ENCODE assay signal across 12 cellular contexts in the genomic region with DNA sequence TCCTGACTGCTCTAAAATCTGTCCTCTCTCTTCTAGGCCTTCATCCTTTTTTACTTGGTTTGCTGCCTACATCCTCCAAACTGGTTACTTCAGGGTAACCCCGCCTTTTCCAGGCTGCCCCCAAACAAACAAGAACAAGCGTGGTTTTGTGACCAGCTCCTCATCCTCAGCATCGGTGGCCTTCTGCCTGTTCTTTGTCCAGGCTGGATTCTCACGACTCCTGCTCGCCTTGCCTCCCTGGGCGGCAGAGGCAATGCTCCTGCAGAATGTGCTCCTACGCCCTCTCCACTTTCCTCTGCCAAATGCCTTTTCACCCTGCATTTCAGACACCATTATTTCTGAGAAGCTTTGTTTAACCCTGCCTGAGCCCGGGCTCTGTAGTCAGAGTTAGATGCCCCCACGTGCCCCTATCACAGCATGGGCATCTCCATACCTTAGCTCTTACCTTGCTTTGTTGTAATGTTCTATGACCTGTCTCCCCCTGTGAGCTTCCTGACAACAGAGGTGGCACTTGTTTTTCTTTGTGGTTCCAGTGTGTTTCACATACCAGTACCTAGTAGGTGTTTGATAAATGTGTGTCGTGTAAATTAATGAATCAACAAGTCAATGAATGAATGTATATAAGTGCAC.
DNase-seq lines count a peak whose midpoint lies in the region; ATAC-seq and TF ChIP-seq lines count a peak whose summit lies in the region.
"Had no signal": no experiment of that assay in that cellular context is flagged by ENCODE, and none has a peak within 500 bp of the region (broad histone marks: within the 10 kb centered on the region; RNA-seq: fewer than 3 reads in every experiment).

No MANE protein-coding gene starts in this region.

- H3K27ac ChIP-seq in iPS-20b (ENCODE audit: low read length), result peak overlapping the region; percentile 6
- H3K27ac ChIP-seq in Peyer's patch, result peak overlapping the region in 1 of 4 donors; percentile 12

- H3K9ac ChIP-seq in iPS-20b (ENCODE audit: low read depth, low read length), result peak overlapping the region; percentile 78

- H3K4me1 ChIP-seq in iPS-20b (ENCODE audit: insufficient read depth, low read length) (peaks cover 44% of the 10 kb centered on the region), Peyer's patch (peaks cover 0 to 18% (median 5%) of the 10 kb centered on the region in 4 donors)

- POLR2A ChIA-PET in activated CD4-positive, alpha-beta T cell treated with anti-CD3 and anti-CD28 coated beads for 36 hours (lab: Charles Lee), result interaction anchor here (1.0 to 1.9 kb wide), 2 partner anchors 192 to 193 kb away, joined by 4 read pairs; a partner anchor contains a TSS

- DNase-seq in activated CD4-positive, alpha-beta T cell treated with anti-CD3 and anti-CD28 coated beads for 36 hours, result no peak
- DNase-seq in activated CD4-positive, alpha-beta T cell treated with anti-CD3 and anti-CD28 coated beads, Interleukin-2, amount 50 U/mL, for 4 hours, result no peak
- DNase-seq in activated T-helper 2 cell treated with anti-CD3 and anti-CD28 coated beads, Interferon-gamma antibody, Interleukin-2, Interleukin-4, amounts not matched to agents 10 μg/mL and 5 μg/mL and 100 μg/mL, durations not matched to agents 14 hours and 24 hours and 36 hours (ENCODE audit: low spot score), result no peak
- no peak for DNase-seq in stimulated activated naive CD8-positive, alpha-beta T cell treated with anti-CD3 and anti-CD28 coated beads, Interleukin-15, Interleukin-2, amounts not matched to agents 100 U/mL and 50 U/mL, for 24 hours
- DNase-seq in NCI-H1417 (lab: John Stamatoyannopoulos, UW) (no peak), Peyer's patch (no peak)
- DNase-seq: ACHN, midbrain, NCI-H2029 treated with DMSO at 0.1 percent for 48 hours had no signal

- H3K4me3 ChIP-seq in iPS-20b (ENCODE audit: low read length) (peak overlapping the region; percentile 44; the same call in 1 of the 2 replicates), Peyer's patch (no peak overlapping the region)
- H3K4me3 ChIP-seq: gastroesophageal sphincter had no signal

- H3K27ac Mint-ChIP-seq in activated CD4-positive, alpha-beta T cell treated with anti-CD3 and anti-CD28 coated beads for 36 hours, result peak overlapping the region; percentile 90
- H3K27ac Mint-ChIP-seq in activated T-helper 2 cell treated with anti-CD3 and anti-CD28 coated beads, Interferon-gamma antibody, Interleukin-2, Interleukin-4, amounts not matched to agents 10 μg/mL and 5 μg/mL and 100 μg/mL, durations not matched to agents 14 hours and 24 hours and 36 hours, result peak overlapping the region; percentile 42

- H3K36me3 ChIP-seq in iPS-20b (ENCODE audit: insufficient read depth, low read depth, low read length) (no peaks in the 10 kb centered on the region), Peyer's patch (no peaks in the 10 kb centered on the region)
- H3K36me3 ChIP-seq: gastroesophageal sphincter had no signal

- peaks cover 43% of the 10 kb centered on the region for H3K4me1 Mint-ChIP-seq in activated CD4-positive, alpha-beta T cell treated with anti-CD3 and anti-CD28 coated beads for 36 hours
- peaks cover 31% of the 10 kb centered on the region for H3K4me1 Mint-ChIP-seq in activated T-helper 2 cell treated with anti-CD3 and anti-CD28 coated beads, Interferon-gamma antibody, Interleukin-2, Interleukin-4, amounts not matched to agents 10 μg/mL and 5 μg/mL and 100 μg/mL, durations not matched to agents 14 hours and 24 hours and 36 hours (ENCODE audit: low read depth)

- CTCF ChIA-PET in activated CD4-positive, alpha-beta T cell treated with anti-CD3 and anti-CD28 coated beads for 36 hours (lab: Charles Lee), result interaction anchor here (1.0 to 1.3 kb wide), 2 partner anchors 11 to 32 kb away, joined by 3 read pairs; no protein-coding TSS in a partner anchor

- TF ChIP-seq CTCF in Peyer's patch (IDR thresholded peaks at IDR 0.05), result no peak

- no peak for TF ChIP-seq POLR2A in Peyer's patch (IDR thresholded peaks at IDR 0.05)

- peaks cover 8% of the 10 kb centered on the region for H3K36me3 Mint-ChIP-seq in activated CD4-positive, alpha-beta T cell treated with anti-CD3 and anti-CD28 coated beads for 36 hours (ENCODE audit: low read depth)
- no peaks in the 10 kb centered on the region for H3K36me3 Mint-ChIP-seq in activated T-helper 2 cell treated with anti-CD3 and anti-CD28 coated beads, Interferon-gamma antibody, Interleukin-2, Interleukin-4, amounts not matched to agents 10 μg/mL and 5 μg/mL and 100 μg/mL, durations not matched to agents 14 hours and 24 hours and 36 hours (ENCODE audit: low read depth)

- intact Hi-C loops in activated CD4-positive, alpha-beta T cell treated with anti-CD3 and anti-CD28 coated beads for 36 hours (cut with DNase I, micrococcal nuclease), result loop anchor here (2.0 to 10.0 kb wide), 2 partner anchors 119 to 195 kb away; no protein-coding TSS in a partner anchor
- intact Hi-C loops in activated T-helper 2 cell treated with anti-CD3 and anti-CD28 coated beads, Interferon-gamma antibody, Interleukin-2, Interleukin-4, amounts not matched to agents 10 μg/mL and 5 μg/mL and 100 μg/mL, durations not matched to agents 14 hours and 24 hours and 36 hours (cut with micrococcal nuclease), result no loop called here

- no peak overlapping the region for H3K4me3 Mint-ChIP-seq in activated CD4-positive, alpha-beta T cell treated with anti-CD3 and anti-CD28 coated beads for 36 hours
- no peak overlapping the region for H3K4me3 Mint-ChIP-seq in activated T-helper 2 cell treated with anti-CD3 and anti-CD28 coated beads, Interferon-gamma antibody, Interleukin-2, Interleukin-4, amounts not matched to agents 10 μg/mL and 5 μg/mL and 100 μg/mL, durations not matched to agents 14 hours and 24 hours and 36 hours (ENCODE audit: low read depth)

- peaks cover 2% of the 10 kb centered on the region for H3K9me3 Mint-ChIP-seq in activated CD4-positive, alpha-beta T cell treated with anti-CD3 and anti-CD28 coated beads for 36 hours (ENCODE audit: low read depth)
- peaks cover 2% of the 10 kb centered on the region for H3K9me3 Mint-ChIP-seq in activated T-helper 2 cell treated with anti-CD3 and anti-CD28 coated beads, Interferon-gamma antibody, Interleukin-2, Interleukin-4, amounts not matched to agents 10 μg/mL and 5 μg/mL and 100 μg/mL, durations not matched to agents 14 hours and 24 hours and 36 hours

- H3K27me3 ChIP-seq in iPS-20b (ENCODE audit: insufficient read depth, low read length), result no peaks in the 10 kb centered on the region
- H3K27me3 ChIP-seq in Peyer's patch, result no peaks in the 10 kb centered on the region
- H3K27me3 ChIP-seq: gastroesophageal sphincter had no signal

- no peaks in the 10 kb centered on the region for H3K27me3 Mint-ChIP-seq in activated CD4-positive, alpha-beta T cell treated with anti-CD3 and anti-CD28 coated beads for 36 hours
- no peaks in the 10 kb centered on the region for H3K27me3 Mint-ChIP-seq in activated T-helper 2 cell treated with anti-CD3 and anti-CD28 coated beads, Interferon-gamma antibody, Interleukin-2, Interleukin-4, amounts not matched to agents 10 μg/mL and 5 μg/mL and 100 μg/mL, durations not matched to agents 14 hours and 24 hours and 36 hours (ENCODE audit: low read depth)

- H3K9me3 ChIP-seq in iPS-20b (ENCODE audit: insufficient read depth, low read depth, low read length) (no peaks in the 10 kb centered on the region), Peyer's patch (no peaks in the 10 kb centered on the region)
- H3K9me3 ChIP-seq: gastroesophageal sphincter had no signal

- peak; percentile 59 for ATAC-seq in activated CD4-positive, alpha-beta T cell treated with anti-CD3 and anti-CD28 coated beads for 36 hours
- peak; percentile 21 for ATAC-seq in stimulated activated naive CD8-positive, alpha-beta T cell treated with anti-CD3 and anti-CD28 coated beads, Interleukin-15, Interleukin-2, amounts not matched to agents 100 U/mL and 50 U/mL, for 24 hours
- no peak for ATAC-seq in GM18519 (IDR thresholded peaks at IDR 0.05; ENCODE audit: low FRiP score, unreplicated experiment)
